ENCODE assay signal across 15 cellular contexts in the genomic region with DNA sequence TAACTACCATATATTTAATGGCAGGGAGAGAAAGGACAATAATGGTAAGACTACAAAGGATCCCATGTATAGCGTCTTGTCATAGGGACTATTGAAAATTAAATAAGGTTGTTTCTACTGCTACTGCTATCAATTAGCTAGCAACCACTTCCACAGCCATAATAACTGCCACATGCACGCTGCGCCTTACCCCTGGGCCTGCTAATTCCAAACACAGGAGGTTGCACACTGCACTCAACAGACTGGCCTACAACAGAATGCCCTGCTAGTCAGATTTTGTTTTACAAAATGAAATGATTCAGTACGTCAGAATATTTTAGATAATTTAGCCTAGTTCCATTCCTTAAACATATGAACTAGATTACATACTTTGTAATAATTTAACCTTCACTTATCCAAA.
"Had no signal": no experiment of that assay in that cellular context is flagged by ENCODE, and none has a peak within 500 bp of the region (broad histone marks: within the 10 kb centered on the region; RNA-seq: fewer than 3 reads in every experiment).

No MANE protein-coding gene starts in this region.

- H3K27me3 ChIP-seq: SJSA1, upper lobe of left lung had no signal

- H3K4me1 ChIP-seq: SJSA1 had no signal

- DNase-seq: activated gamma-delta T cell treated with Interleukin-2 at 50 U/mL for 16 hours; activated T-cell treated with anti-CD3 and anti-CD28 coated beads, Interleukin-2, amount 50 U/mL, for 48 hours; effector memory CD4-positive, alpha-beta T cell; head of caudate nucleus; left colon; mammary epithelial cell; mucosa of descending colon; naive thymus-derived CD8-positive, alpha-beta T cell; posterior cingulate gyrus; stimulated activated CD4-positive, alpha-beta T cell treated with anti-CD3 and anti-CD28 coated beads, Interleukin-4, amount 100 ng/mL, for 24 hours; stimulated activated naive CD4-positive, alpha-beta T cell treated with Interleukin-2 at 50 U/mL for 16 hours; upper lobe of left lung had no signal

- H3K36me3 ChIP-seq: SJSA1, upper lobe of left lung had no signal

- FAIRE-seq: frontal cortex had no signal

- H3K9me3 ChIP-seq: mucosa of descending colon, SJSA1, upper lobe of left lung had no signal

- ATAC-seq: naive thymus-derived CD8-positive, alpha-beta T cell had no signal

- H3K4me3 ChIP-seq: mucosa of descending colon, SJSA1, skin epidermis, upper lobe of left lung had no signal

- H3K27ac ChIP-seq: SJSA1 had no signal
